ENCODE assay signal across 8 cellular contexts in genomic region chr9:92155711-92156110, GRCh38. TPM values are rescaled to one million over a fixed set of nuclear protein-coding genes. Genes with fewer than 3 reads are reported as not detected.
DNase-seq lines count a peak whose midpoint lies in the region; FAIRE-seq and TF ChIP-seq lines count a peak whose summit lies in the region.
"Not testable (repeated sequence)": the region's sequence is repeated elsewhere in the genome, so short reads cannot be mapped to it uniquely, and the experiment has no call there.

No MANE protein-coding gene starts in this region.

- not testable (repeated sequence) for H2AK5ac ChIP-seq in neuronal stem cell (ENCODE audit: low read depth, low read length)

- H3K9me3 ChIP-seq in neuronal stem cell (replicated peaks in 1 of 2; ENCODE audit: control insufficient read depth in 2 of 2, insufficient read depth in 1 of 2, low read depth in 1 of 2, low read length in 2 of 2); testis: not testable (repeated sequence)

- H2AFZ ChIP-seq in neuronal stem cell (ENCODE audit: low read length), result not testable (repeated sequence)

- H3K36me3 Mint-ChIP-seq in brain, result not testable (repeated sequence)

- H3K27me3 Mint-ChIP-seq in brain, result peaks cover 12% of the 10 kb centered on the region

- not testable (repeated sequence) for H3K9me3 Mint-ChIP-seq in brain

- not testable (repeated sequence) for H3K27ac ChIP-seq in neuronal stem cell (replicated peaks; ENCODE audit: low read length); testis

- H3K9ac ChIP-seq in neuronal stem cell (ENCODE audit: low read depth, low read length, poor library complexity), result not testable (repeated sequence)

- not testable (repeated sequence) for H3K4me2 ChIP-seq in neuronal stem cell (ENCODE audit: insufficient read depth, low read length, poor library complexity, severe bottlenecking)

- not testable (repeated sequence) for H3K27me3 ChIP-seq in neuronal stem cell (ENCODE audit: control insufficient read depth in 3 of 3, insufficient read depth in 3 of 3, low read depth in 1 of 3, low read length in 3 of 3); testis

- H2BK5ac ChIP-seq in neuronal stem cell (ENCODE audit: low read length), result not testable (repeated sequence)

- peak overlapping the region in 3 of 5 experiments; percentile 32 to 84 (median 36) for H3K27ac Mint-ChIP-seq in brain

- H3K4me3 Mint-ChIP-seq in brain, result not testable (repeated sequence)

- TF ChIP-seq CTCF in brain (conservative IDR thresholded peaks at IDR 0.05); testis (IDR thresholded peaks at IDR 0.05): not testable (repeated sequence)

- intact Hi-C loops in testis (cut with DNase I; ENCODE audit: low total_unique reads), result not testable (repeated sequence)

- H3K4me1 Mint-ChIP-seq in brain, result peaks cover 43% of the 10 kb centered on the region

- WGBS in neuronal stem cell (ENCODE audit: extremely low coverage in 2 of 2, insufficient read length in 2 of 2, insufficient replicate concordance in 1 of 2), 2 donors, result no CpG with 5 or more reads among the region's 12 CpGs
- 86 to 89% methylated on average over 12 of the region's 12 CpGs for WGBS in testis, 2 donors

- H3K23ac ChIP-seq in neuronal stem cell (ENCODE audit: low read depth, low read length, poor library complexity), result not testable (repeated sequence)

- H3K79me1 ChIP-seq in neuronal stem cell (ENCODE audit: low read depth, low read length), result not testable (repeated sequence)

- not testable (repeated sequence) for H3K4ac ChIP-seq in neuronal stem cell (ENCODE audit: low read length)

- H3K14ac ChIP-seq in neuronal stem cell (ENCODE audit: low read length), result not testable (repeated sequence)

- not testable (repeated sequence) for H2BK120ac ChIP-seq in neuronal stem cell (ENCODE audit: low read depth, low read length)

- not testable (repeated sequence) for H2BK15ac ChIP-seq in neuronal stem cell (ENCODE audit: low read length)

- not testable (repeated sequence) for H4K8ac ChIP-seq in neuronal stem cell (ENCODE audit: low read depth, low read length)

- FAIRE-seq in islet of Langerhans (lab: Jason Lieb, UNC), result peak; percentile 27

- not testable (repeated sequence) for H3K36me3 ChIP-seq in neuronal stem cell (replicated peaks in 1 of 2; ENCODE audit: control insufficient read depth in 2 of 2, insufficient read depth in 2 of 2, low read length in 2 of 2); testis (ENCODE audit: low read depth, missing control alignments)

- not testable (repeated sequence) for H3K4me3 ChIP-seq in neuronal stem cell (ENCODE audit: low read length in 2 of 2); testis

- H3K4me1 ChIP-seq in neuronal stem cell (ENCODE audit: control insufficient read depth in 2 of 2, insufficient read depth in 1 of 2, low read depth in 1 of 2, low read length in 2 of 2); testis: not testable (repeated sequence)

- H2BK12ac ChIP-seq in neuronal stem cell (ENCODE audit: low read length), result peak overlapping the region; percentile 46

- TF ChIP-seq POLR2A in testis (IDR thresholded peaks at IDR 0.05), result not testable (repeated sequence)

- H3K18ac ChIP-seq in neuronal stem cell (ENCODE audit: low read length), result not testable (repeated sequence)

- H4K91ac ChIP-seq in neuronal stem cell (ENCODE audit: low read depth, low read length, poor library complexity), result not testable (repeated sequence)

- peak; percentile 72 for DNase-seq in DMS 273 (lab: John Stamatoyannopoulos, UW; ENCODE audit: unreplicated experiment)
- DNase-seq in NCI-H1694 (lab: John Stamatoyannopoulos, UW), result peak; percentile 60
- DNase-seq in NCI-H524 (lab: John Stamatoyannopoulos, UW), result peak; percentile 81 to 90
- DNase-seq in NCI-H82 (lab: John Stamatoyannopoulos, UW), result peak; percentile 60
- DNase-seq in neuronal stem cell (ENCODE audit: low spot score), result not testable (repeated sequence)
- peak; percentile 2 for DNase-seq in testis

RNA-seq across cellular contexts. Expression of gene SPTLC1, which starts 40.5 kb away (rescaled TPM):
- polyA plus RNA-seq in brain (ENCODE audit: insufficient read depth, low read depth, low replicate concordance) (61.1 TPM), testis (ENCODE audit: insufficient read depth, low read depth, low replicate concordance) (71.6 TPM)
- polyA plus RNA-seq in neuronal stem cell (2013, experiment 1 of 2), result 52.6 TPM
- 53.4 TPM for polyA plus RNA-seq in neuronal stem cell (2013, experiment 2 of 2)
- 100 to 1,000 TPM in 1 of 2 donors, 10 to 100 TPM in 1; 77.1 to 104 TPM for total RNA-seq in testis
